Comparison of ENCODE assay signal across 12 cellular contexts in the genomic region with DNA sequence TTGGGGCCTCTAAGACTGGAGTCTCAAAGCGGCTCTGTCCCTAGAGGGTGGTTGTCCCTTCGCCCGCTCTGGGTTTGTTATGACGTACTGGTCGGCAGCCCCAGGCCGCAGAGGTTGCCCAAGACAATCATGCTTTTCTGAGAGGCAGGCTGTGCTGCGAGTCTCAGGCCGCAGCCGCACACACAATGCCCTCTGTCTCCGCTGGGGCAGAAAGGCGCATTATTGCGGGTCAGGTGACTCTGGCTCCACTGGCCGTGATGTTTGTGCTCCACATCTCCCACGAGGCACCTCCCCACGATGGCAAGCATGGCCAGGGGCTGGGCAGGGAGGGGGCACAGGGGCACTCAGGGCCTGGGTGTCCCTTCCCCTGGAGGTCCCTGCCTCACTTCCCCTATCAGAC. TPM values are rescaled to one million over a fixed set of nuclear protein-coding genes. Genes with fewer than 3 reads are reported as not detected.
DNase-seq lines count a peak whose midpoint lies in the region; ATAC-seq and TF ChIP-seq lines count a peak whose summit lies in the region.
"Had no signal": no experiment of that assay in that cellular context is flagged by ENCODE, and none has a peak within 500 bp of the region (broad histone marks: within the 10 kb centered on the region; RNA-seq: fewer than 3 reads in every experiment).

No MANE protein-coding gene starts in this region.

- no peak for DNase-seq in left ventricle myocardium inferior
- DNase-seq in left cardiac atrium: no peak
- DNase-seq in hippocampal formation (lab: John Stamatoyannopoulos, UW): peak; percentile 89 to 93
- peak; percentile 74 to 98 (median 88) for DNase-seq in posterior cingulate gyrus
- DNase-seq in vagina (ENCODE audit: extremely low spot score in 2 of 2): peak in 1 of 2 donors; percentile 84
- no peak for DNase-seq in T1000 (lab: John Stamatoyannopoulos, UW)
- DNase-seq in glutamatergic neuron: no peak
- DNase-seq in NCI-H526 treated with DMSO at 0.1 percent for 48 hours (lab: John Stamatoyannopoulos, UW): no peak
- DNase-seq: activated CD8-positive, alpha-beta memory T cell treated with anti-CD3 and anti-CD28 coated beads, Interleukin-2, amount 10 ng/mL, durations not matched to agents 7 days and 5 days; NCI-H187; WERI-Rb-1 had no signal

- no peak for ATAC-seq in left cardiac atrium
- ATAC-seq: activated CD8-positive, alpha-beta memory T cell treated with anti-CD3 and anti-CD28 coated beads, Interleukin-2, amount 10 ng/mL, durations not matched to agents 7 days and 5 days had no signal

- TF ChIP-seq CTCF in left ventricle myocardium inferior (IDR thresholded peaks at IDR 0.05; ENCODE audit: borderline replicate concordance) (no peak), vagina (IDR thresholded peaks at IDR 0.05) (no peak), glutamatergic neuron (IDR thresholded peaks at IDR 0.05; ENCODE audit: partially characterized antibody, unreplicated experiment) (no peak)

- peaks cover 12% of the 10 kb centered on the region for H3K27me3 Mint-ChIP-seq in glutamatergic neuron (ENCODE audit: unreplicated experiment)

- no peaks in the 10 kb centered on the region for H3K36me3 Mint-ChIP-seq in glutamatergic neuron (ENCODE audit: unreplicated experiment)
- H3K36me3 Mint-ChIP-seq: activated CD8-positive, alpha-beta memory T cell treated with anti-CD3 and anti-CD28 coated beads, Interleukin-2, amount 10 ng/mL, durations not matched to agents 7 days and 5 days had no signal

- H3K27ac Mint-ChIP-seq in glutamatergic neuron (ENCODE audit: unreplicated experiment): no peak overlapping the region
- H3K27ac Mint-ChIP-seq: activated CD8-positive, alpha-beta memory T cell treated with anti-CD3 and anti-CD28 coated beads, Interleukin-2, amount 10 ng/mL, durations not matched to agents 7 days and 5 days had no signal

- no peak overlapping the region for H3K4me3 Mint-ChIP-seq in glutamatergic neuron (ENCODE audit: unreplicated experiment)
- H3K4me3 Mint-ChIP-seq: activated CD8-positive, alpha-beta memory T cell treated with anti-CD3 and anti-CD28 coated beads, Interleukin-2, amount 10 ng/mL, durations not matched to agents 7 days and 5 days had no signal

- TF ChIP-seq POLR2A in vagina (IDR thresholded peaks at IDR 0.05): no peak

- peak overlapping the region; percentile 80 for H3K27ac ChIP-seq in left ventricle myocardium inferior (replicated peaks)
- H3K27ac ChIP-seq in vagina: peak overlapping the region; percentile 79
- H3K27ac ChIP-seq: WERI-Rb-1 had no signal

- intact Hi-C loops in left ventricle myocardium inferior (cut with micrococcal nuclease) (no loop called here), left cardiac atrium (cut with DNase I) (no loop called here), posterior cingulate gyrus (cut with DNase I) (no loop called here), vagina (cut with DNase I) (no loop called here)

- H3K36me3 ChIP-seq in left ventricle myocardium inferior: no peaks in the 10 kb centered on the region
- no peaks in the 10 kb centered on the region for H3K36me3 ChIP-seq in vagina
- H3K36me3 ChIP-seq: WERI-Rb-1 had no signal

- H3K9me3 Mint-ChIP-seq in glutamatergic neuron (ENCODE audit: unreplicated experiment): no peaks in the 10 kb centered on the region

- H3K4me1 ChIP-seq in left ventricle myocardium inferior (peaks cover 30% of the 10 kb centered on the region), vagina (peaks cover 43% of the 10 kb centered on the region)

- H3K4me3 ChIP-seq in left ventricle myocardium inferior: no peak overlapping the region
- no peak overlapping the region for H3K4me3 ChIP-seq in vagina
- H3K4me3 ChIP-seq: lung had no signal

- H3K9me3 ChIP-seq in left ventricle myocardium inferior (replicated peaks) (no peaks in the 10 kb centered on the region), vagina (no peaks in the 10 kb centered on the region)

- peaks cover 3% of the 10 kb centered on the region for H3K4me1 Mint-ChIP-seq in glutamatergic neuron (ENCODE audit: low read depth, unreplicated experiment)

- no peaks in the 10 kb centered on the region for H3K27me3 ChIP-seq in left ventricle myocardium inferior (ENCODE audit: low read depth)
- no peaks in the 10 kb centered on the region for H3K27me3 ChIP-seq in vagina

RNA-seq across cellular contexts. Expression of a gene that starts 21.0 kb away (rescaled TPM):
- 16.5 TPM for total RNA-seq in left ventricle myocardium inferior
- total RNA-seq in left cardiac atrium: 10 to 100 TPM; 29.4 to 37.7 TPM
- total RNA-seq in vagina: 50.1 TPM
- 10.1 TPM for total RNA-seq in glutamatergic neuron (ENCODE audit: unreplicated experiment)

Comparison
In these comparisons a context has a peak if more than half of its experiments do, and no peak if none do; other contexts are left out.
1. DNase-seq: peak in hippocampal formation (2 of 2) and posterior cingulate gyrus (10 of 10); none in left ventricle myocardium inferior (single experiment), left cardiac atrium (single experiment), T1000 (single experiment), glutamatergic neuron (single experiment) and NCI-H526 treated with DMSO at 0.1 percent for 48 hours (single experiment).